31 cellular contexts compared by ENCODE assay signal in the genomic region with DNA sequence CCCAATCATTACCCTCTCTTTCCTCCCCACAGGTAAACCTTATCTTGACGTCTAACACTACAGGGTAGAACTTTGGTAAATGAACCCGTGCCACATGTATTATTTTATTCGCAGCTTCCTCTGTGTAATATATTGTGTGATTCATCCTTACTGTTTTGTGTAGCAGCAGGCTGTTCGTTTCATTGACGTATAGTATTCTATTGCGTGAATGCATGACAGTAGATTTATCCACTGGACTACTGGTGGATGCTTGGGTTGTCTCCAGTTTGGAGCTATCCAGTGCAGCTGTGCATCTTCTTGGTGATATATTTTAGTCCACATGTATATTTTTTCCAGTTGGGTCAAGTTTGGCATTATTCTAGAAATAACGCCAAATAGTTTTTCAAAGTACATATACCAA. TPM values are rescaled to one million over a fixed set of nuclear protein-coding genes. Genes with fewer than 3 reads are reported as not detected.
"Had no signal": no experiment of that assay in that cellular context is flagged by ENCODE, and none has a peak within 500 bp of the region (broad histone marks: within the 10 kb centered on the region; RNA-seq: fewer than 3 reads in every experiment).

No MANE protein-coding gene starts in this region.

- H3K4me1 Mint-ChIP-seq: activated CD4-positive, alpha-beta T cell treated with anti-CD3 and anti-CD28 coated beads, Interleukin-2, amount 10 ng/mL, durations not matched to agents 24 days and 14 days had no signal

- H3K9me3 Mint-ChIP-seq: activated CD4-positive, alpha-beta T cell treated with anti-CD3 and anti-CD28 coated beads, Interleukin-2, amount 10 ng/mL, durations not matched to agents 24 days and 14 days; activated CD8-positive, alpha-beta T cell treated with anti-CD3 and anti-CD28 coated beads for 36 hours; activated naive CD4-positive, alpha-beta T cell treated with anti-CD3 and anti-CD28 coated beads for 36 hours; activated naive CD4-positive, alpha-beta T cell treated with anti-CD3 and anti-CD28 coated beads, Interleukin-2, amount 50 U/mL, for 72 hours; activated T-cell treated with anti-CD3 and anti-CD28 coated beads, Interleukin-2, amount 50 U/mL, for 24 hours; activated T-helper 1 cell treated with anti-CD3 and anti-CD28 coated beads, Interleukin-12 subunit alpha, Interleukin-12 subunit beta, Interleukin-2, Interleukin-4 antibody, amounts not matched to agents 30 ng/mL and 10 ng/mL and 1 ng/mL, durations not matched to agents 14 hours and 24 hours and 36 hours; T-helper 1 cell treated with Interleukin-12 subunit alpha and Interleukin-12 subunit beta and Interleukin-4 antibody, amounts not matched to agents 30 μg/mL and 1 μg/mL, for 36 hours; T-helper 2 cell treated with Interferon-gamma antibody and Interleukin-4, amounts not matched to agents 5 μg/mL and 100 μg/mL, for 36 hours had no signal

- H3K4me3 Mint-ChIP-seq: activated CD4-positive, alpha-beta T cell treated with anti-CD3 and anti-CD28 coated beads, Interleukin-2, amount 10 ng/mL, durations not matched to agents 24 days and 14 days; activated CD8-positive, alpha-beta T cell treated with anti-CD3 and anti-CD28 coated beads for 36 hours; activated naive CD4-positive, alpha-beta T cell treated with anti-CD3 and anti-CD28 coated beads for 36 hours; activated T-cell treated with anti-CD3 and anti-CD28 coated beads, Interleukin-2, amount 50 U/mL, for 24 hours; activated T-helper 1 cell treated with anti-CD3 and anti-CD28 coated beads, Interleukin-12 subunit alpha, Interleukin-12 subunit beta, Interleukin-2, Interleukin-4 antibody, amounts not matched to agents 30 ng/mL and 10 ng/mL and 1 ng/mL, durations not matched to agents 14 hours and 24 hours and 36 hours; T-helper 1 cell treated with Interleukin-12 subunit alpha and Interleukin-12 subunit beta and Interleukin-4 antibody, amounts not matched to agents 30 μg/mL and 1 μg/mL, for 36 hours; T-helper 2 cell treated with Interferon-gamma antibody and Interleukin-4, amounts not matched to agents 5 μg/mL and 100 μg/mL, for 36 hours had no signal

- ATAC-seq: activated CD8-positive, alpha-beta T cell treated with anti-CD3 and anti-CD28 coated beads for 36 hours; activated naive CD4-positive, alpha-beta T cell treated with anti-CD3 and anti-CD28 coated beads, Interleukin-2, amount 50 U/mL, for 72 hours; body of pancreas; PC-3 had no signal

- H3K36me3 ChIP-seq: adrenal gland, breast epithelium, Peyer's patch, SJSA1 had no signal

- H3K36me3 Mint-ChIP-seq: activated naive CD4-positive, alpha-beta T cell treated with anti-CD3 and anti-CD28 coated beads, Interleukin-2, amount 50 U/mL, for 72 hours had no signal

- H3K4me2 ChIP-seq: KMS-11, SK-N-SH had no signal

- H3K27ac ChIP-seq: adrenal gland, body of pancreas, breast epithelium, KMS-11, Peyer's patch, SJSA1 had no signal

- H3K9ac ChIP-seq: KMS-11, SK-N-SH had no signal

- H3K4me1 ChIP-seq: adrenal gland, body of pancreas, breast epithelium, Peyer's patch, SJSA1 had no signal

- DNase-seq: activated CD4-positive, alpha-beta T cell treated with anti-CD3 and anti-CD28 coated beads, Interleukin-2, amount 10 ng/mL, durations not matched to agents 24 days and 14 days; activated CD4-positive, alpha-beta T cell treated with anti-CD3 and anti-CD28 coated beads, Interleukin-2, amount 50 U/mL, for 4 hours; activated CD8-positive, alpha-beta T cell treated with anti-CD3 and anti-CD28 coated beads for 36 hours; activated gamma-delta T cell treated with Interleukin-2 at 50 U/mL for 16 hours; activated naive CD4-positive, alpha-beta T cell treated with anti-CD3 and anti-CD28 coated beads for 36 hours; activated T-cell treated with anti-CD3 and anti-CD28 coated beads, Interleukin-2, amount 50 U/mL, for 24 hours; adrenal gland; body of pancreas; caudate nucleus; cerebellar nuclear complex; MM.1S; NCI-H1092; NCI-H1436 treated with DMSO at 0.1 percent for 48 hours; NCI-H1694 treated with DMSO at 0.1 percent for 48 hours; NCI-H2029; NCI-H345; NK-92 treated with Interleukin-12 subunit alpha and Interleukin-12 subunit beta, amount 100 ng/mL, for 24 hours; PC-3; Peyer's patch; RPMI8226; SK-N-SH had no signal

- H3K27me3 ChIP-seq: adrenal gland, body of pancreas, breast epithelium, Peyer's patch had no signal

- H3K9me3 ChIP-seq: adrenal gland, body of pancreas, breast epithelium, Peyer's patch, SJSA1, SK-N-SH had no signal

- H3K4me3 ChIP-seq: adrenal gland, body of pancreas, breast epithelium, Peyer's patch, SJSA1 had no signal

RNA-seq across cellular contexts. Expression of gene ECT2L, which starts 9.1 kb away (rescaled TPM):
- total RNA-seq: activated CD4-positive, alpha-beta T cell treated with anti-CD3 and anti-CD28 coated beads, Interleukin-2, amount 10 ng/mL, durations not matched to agents 24 days and 14 days; activated CD8-positive, alpha-beta T cell treated with anti-CD3 and anti-CD28 coated beads for 36 hours; activated naive CD4-positive, alpha-beta T cell treated with anti-CD3 and anti-CD28 coated beads for 36 hours; activated naive CD4-positive, alpha-beta T cell treated with anti-CD3 and anti-CD28 coated beads, Interleukin-2, amount 50 U/mL, for 72 hours; activated T-helper 1 cell treated with anti-CD3 and anti-CD28 coated beads, Interleukin-12 subunit alpha, Interleukin-12 subunit beta, Interleukin-2, Interleukin-4 antibody, amounts not matched to agents 30 ng/mL and 10 ng/mL and 1 ng/mL, durations not matched to agents 14 hours and 24 hours and 36 hours; astrocyte; body of pancreas; LHCN-M2; NCI-H460; PC-3; SJSA1 had no signal
